In genomic region chr3:87088366-87088983, GRCh38 we compare ENCODE assay signal across 8 cellular contexts.
DNase-seq lines count a peak whose midpoint lies in the region; ATAC-seq and TF ChIP-seq lines count a peak whose summit lies in the region.

No MANE protein-coding gene starts in this region.

- H3K9me3 ChIP-seq in CD4-positive, alpha-beta T cell (ENCODE audit: control insufficient read depth, low read length) = no peaks in the 10 kb centered on the region

- H3K27ac ChIP-seq in CD4-positive, alpha-beta T cell (ENCODE audit: low read depth, low read length) = no peak overlapping the region

- no peak for DNase-seq in CD4-positive, alpha-beta T cell
- DNase-seq in H7 = peak; percentile 5
- no peak for DNase-seq in activated naive CD8-positive, alpha-beta T cell treated with anti-CD3 and anti-CD28 coated beads, Interleukin-2, amount 50 U/mL, for 24 hours
- no peak for DNase-seq in memory B cell (ENCODE audit: low spot score in 2 of 2)
- no peak for DNase-seq in NCI-H1105 treated with DMSO at 0.1 percent for 48 hours (lab: John Stamatoyannopoulos, UW)
- DNase-seq in chondrocyte (ENCODE audit: low spot score) = no peak
- DNase-seq in activated effector memory CD4-positive, alpha-beta T cell treated with Interleukin-2 at 50 U/mL for 16 hours = no peak
- no peak for DNase-seq in glutamatergic neuron

- H3K36me3 ChIP-seq in H7 (replicated peaks; ENCODE audit: control insufficient read depth, insufficient read depth, low read length) = no peaks in the 10 kb centered on the region

- H3K4me3 ChIP-seq in H7 (ENCODE audit: insufficient read depth, low read depth, low read length) = no peak overlapping the region; the same call in 1 of the 2 replicates

- H3K9me3 Mint-ChIP-seq in CD4-positive, alpha-beta T cell = no peaks in the 10 kb centered on the region
- H3K9me3 Mint-ChIP-seq in activated naive CD8-positive, alpha-beta T cell treated with anti-CD3 and anti-CD28 coated beads, Interleukin-2, amount 50 U/mL, for 24 hours = no peaks in the 10 kb centered on the region
- H3K9me3 Mint-ChIP-seq in memory B cell = no peaks in the 10 kb centered on the region
- peaks cover 2% of the 10 kb centered on the region for H3K9me3 Mint-ChIP-seq in chondrocyte (ENCODE audit: low read depth)
- peaks cover 2% of the 10 kb centered on the region for H3K9me3 Mint-ChIP-seq in glutamatergic neuron (ENCODE audit: unreplicated experiment)

- H3K4me3 Mint-ChIP-seq in CD4-positive, alpha-beta T cell = peak overlapping the region; percentile 47
- H3K4me3 Mint-ChIP-seq in activated naive CD8-positive, alpha-beta T cell treated with anti-CD3 and anti-CD28 coated beads, Interleukin-2, amount 50 U/mL, for 24 hours = peak overlapping the region; percentile 71
- peak overlapping the region; percentile 74 for H3K4me3 Mint-ChIP-seq in memory B cell
- H3K4me3 Mint-ChIP-seq in chondrocyte (ENCODE audit: unreplicated experiment) = no peak overlapping the region
- no peak overlapping the region for H3K4me3 Mint-ChIP-seq in glutamatergic neuron (ENCODE audit: unreplicated experiment)

- CTCF ChIA-PET in CD4-positive, alpha-beta T cell (lab: Charles Lee) = no interaction called here

- POLR2A ChIA-PET in CD4-positive, alpha-beta T cell (lab: Charles Lee) = no interaction called here

- intact Hi-C loops in CD4-positive, alpha-beta T cell (cut with DNase I, micrococcal nuclease) = no loop called here

- no peak overlapping the region for H3K27ac Mint-ChIP-seq in CD4-positive, alpha-beta T cell
- no peak overlapping the region for H3K27ac Mint-ChIP-seq in activated naive CD8-positive, alpha-beta T cell treated with anti-CD3 and anti-CD28 coated beads, Interleukin-2, amount 50 U/mL, for 24 hours
- no peak overlapping the region for H3K27ac Mint-ChIP-seq in memory B cell
- H3K27ac Mint-ChIP-seq in chondrocyte (ENCODE audit: unreplicated experiment) = no peak overlapping the region
- H3K27ac Mint-ChIP-seq in glutamatergic neuron (ENCODE audit: unreplicated experiment) = no peak overlapping the region

- peaks cover 10% of the 10 kb centered on the region for H3K27me3 Mint-ChIP-seq in CD4-positive, alpha-beta T cell
- H3K27me3 Mint-ChIP-seq in activated naive CD8-positive, alpha-beta T cell treated with anti-CD3 and anti-CD28 coated beads, Interleukin-2, amount 50 U/mL, for 24 hours = peaks cover 16% of the 10 kb centered on the region
- H3K27me3 Mint-ChIP-seq in memory B cell (no peaks in the 10 kb centered on the region), chondrocyte (ENCODE audit: low read depth) (no peaks in the 10 kb centered on the region), glutamatergic neuron (ENCODE audit: unreplicated experiment) (no peaks in the 10 kb centered on the region)

- ATAC-seq in CD4-positive, alpha-beta T cell (ENCODE audit: poor library complexity) = no peak
- ATAC-seq in activated naive CD8-positive, alpha-beta T cell treated with anti-CD3 and anti-CD28 coated beads, Interleukin-2, amount 50 U/mL, for 24 hours = no peak
- no peak for ATAC-seq in memory B cell (ENCODE audit: low read depth)

- H3K27me3 ChIP-seq in CD4-positive, alpha-beta T cell (ENCODE audit: control insufficient read depth, insufficient read depth, low read length) = no peaks in the 10 kb centered on the region
- H3K27me3 ChIP-seq in H7 (ENCODE audit: control insufficient read depth, insufficient read depth, low read length) = no peaks in the 10 kb centered on the region

- H3K4me1 Mint-ChIP-seq in CD4-positive, alpha-beta T cell (ENCODE audit: low read depth) = peaks cover 9% of the 10 kb centered on the region
- peaks cover 8% of the 10 kb centered on the region for H3K4me1 Mint-ChIP-seq in activated naive CD8-positive, alpha-beta T cell treated with anti-CD3 and anti-CD28 coated beads, Interleukin-2, amount 50 U/mL, for 24 hours
- H3K4me1 Mint-ChIP-seq in memory B cell (no peaks in the 10 kb centered on the region), chondrocyte (ENCODE audit: low read depth) (peaks cover 10% of the 10 kb centered on the region), glutamatergic neuron (ENCODE audit: low read depth, unreplicated experiment) (peaks cover 6% of the 10 kb centered on the region)

- H3K36me3 Mint-ChIP-seq in CD4-positive, alpha-beta T cell (ENCODE audit: low read depth) = no peaks in the 10 kb centered on the region
- no peaks in the 10 kb centered on the region for H3K36me3 Mint-ChIP-seq in activated naive CD8-positive, alpha-beta T cell treated with anti-CD3 and anti-CD28 coated beads, Interleukin-2, amount 50 U/mL, for 24 hours (ENCODE audit: low read depth)
- H3K36me3 Mint-ChIP-seq in memory B cell (no peaks in the 10 kb centered on the region), chondrocyte (ENCODE audit: low read depth) (no peaks in the 10 kb centered on the region), glutamatergic neuron (ENCODE audit: unreplicated experiment) (no peaks in the 10 kb centered on the region)

- no peak for TF ChIP-seq CTCF in CD4-positive, alpha-beta T cell (IDR thresholded peaks at IDR 0.05)
- TF ChIP-seq CTCF in chondrocyte (IDR thresholded peaks at IDR 0.05) (no peak), glutamatergic neuron (IDR thresholded peaks at IDR 0.05; ENCODE audit: partially characterized antibody, unreplicated experiment) (no peak)

Comparison
In these comparisons a context has a peak if more than half of its experiments do, and no peak if none do; other contexts are left out.
1. H3K4me3 Mint-ChIP-seq: peak in CD4-positive, alpha-beta T cell (single experiment), activated naive CD8-positive, alpha-beta T cell treated with anti-CD3 and anti-CD28 coated beads, Interleukin-2, amount 50 U/mL, for 24 hours (single experiment) and memory B cell (single experiment); none in chondrocyte (single experiment) and glutamatergic neuron (single experiment).